In genomic region chr21:36705679-36706481, GRCh38 we compare ENCODE assay signal across 14 cellular contexts. TPM values are rescaled to one million over a fixed set of nuclear protein-coding genes. Genes with fewer than 3 reads are reported as not detected.
DNase-seq lines count a peak whose midpoint lies in the region; TF ChIP-seq lines count a peak whose summit lies in the region.
"Had no signal": no experiment of that assay in that cellular context is flagged by ENCODE, and none has a peak within 500 bp of the region (broad histone marks: within the 10 kb centered on the region; RNA-seq: fewer than 3 reads in every experiment).

No MANE protein-coding gene starts in this region.

- H3K4me3 ChIP-seq in esophagus (ENCODE audit: low read depth in 1 of 2, low read length in 2 of 2): peak overlapping the region; percentile 53 to 75
- peak overlapping the region; percentile 80 for H3K4me3 ChIP-seq in skeletal muscle satellite cell (ENCODE audit: low read length)
- H3K4me3 ChIP-seq in Karpas-422 (ENCODE audit: low read length): no peak overlapping the region
- no peak overlapping the region for H3K4me3 ChIP-seq in adrenal gland
- H3K4me3 ChIP-seq: A549 had no signal

- CTCF ChIA-PET in RWPE1 (lab: Yijun Ruan, JAX): interaction anchor here (0.6 to 1.1 kb wide), 3 partner anchors 14 to 77 kb away, joined by 3 to 4 read pairs (median 4); no protein-coding TSS in a partner anchor

- H3K9me2 ChIP-seq in Karpas-422 (replicated peaks; ENCODE audit: insufficient read depth, low read length): no peaks in the 10 kb centered on the region

- H3K9ac ChIP-seq in skeletal muscle satellite cell (ENCODE audit: low read depth, low read length): peak overlapping the region; percentile 94
- no peak overlapping the region for H3K9ac ChIP-seq in Karpas-422 (ENCODE audit: low read length)

- H3K4me1 ChIP-seq in esophagus (ENCODE audit: control insufficient read depth in 2 of 2, insufficient read depth in 2 of 2, low read length in 1 of 2) (peaks cover 5 to 6% of the 10 kb centered on the region in 2 donors), skeletal muscle satellite cell (ENCODE audit: control insufficient read depth, insufficient read depth, low read length) (peaks cover 19% of the 10 kb centered on the region), Karpas-422 (ENCODE audit: low read length) (no peaks in the 10 kb centered on the region), adrenal gland (replicated peaks in 1 of 2) (peaks cover 3 to 23% of the 10 kb centered on the region in 2 donors)

- H3K27me3 ChIP-seq in esophagus (ENCODE audit: control insufficient read depth in 1 of 2, insufficient read depth in 2 of 2, low read length in 2 of 2): no peaks in the 10 kb centered on the region
- no peaks in the 10 kb centered on the region for H3K27me3 ChIP-seq in skeletal muscle satellite cell (ENCODE audit: control insufficient read depth, insufficient read depth, low read length)
- H3K27me3 ChIP-seq in Karpas-422 (ENCODE audit: low read length): no peaks in the 10 kb centered on the region
- H3K27me3 ChIP-seq in adrenal gland: peaks cover 99% of the 10 kb centered on the region

- H3K4me2 ChIP-seq in skeletal muscle satellite cell (ENCODE audit: low read length): peak overlapping the region; percentile 99
- no peak overlapping the region for H3K4me2 ChIP-seq in Karpas-422 (ENCODE audit: low read depth, low read length, poor library complexity, severe bottlenecking)
- H3K4me2 ChIP-seq: A549 had no signal

- H3K36me3 ChIP-seq in esophagus (ENCODE audit: control insufficient read depth in 2 of 2, insufficient read depth in 2 of 2, low read length in 1 of 2): peaks cover 0 to 4% of the 10 kb centered on the region in 2 donors
- peaks cover 21% of the 10 kb centered on the region for H3K36me3 ChIP-seq in skeletal muscle satellite cell (ENCODE audit: insufficient read depth, low read length)
- H3K36me3 ChIP-seq in Karpas-422 (ENCODE audit: insufficient read depth, low read length): no peaks in the 10 kb centered on the region
- no peaks in the 10 kb centered on the region for H3K36me3 ChIP-seq in adrenal gland (replicated peaks in 1 of 2)
- H3K36me3 ChIP-seq: suprapubic skin had no signal

- TF ChIP-seq POLR2A in adrenal gland (IDR thresholded peaks at IDR 0.05): no peak

- intact Hi-C loops in adrenal gland (cut with DNase I): no loop called here

- 5 to 9% methylated on average over 22 of the region's 22 CpGs for WGBS in esophagus, 2 donors
- WGBS in adrenal gland, 4 donors: 18 to 23% (median 21%) methylated on average over 5 to 22 of the region's 22 CpGs

- POLR2A ChIA-PET in RWPE1 (lab: Yijun Ruan, JAX; ENCODE audit: low non-redundant PET): no interaction called here

- H3K9me3 ChIP-seq in esophagus (ENCODE audit: control insufficient read depth in 2 of 2, insufficient read depth in 1 of 2, low read depth in 1 of 2, low read length in 1 of 2) (peaks cover 0 to 5% of the 10 kb centered on the region in 2 donors), skeletal muscle satellite cell (replicated peaks; ENCODE audit: low read length) (no peaks in the 10 kb centered on the region), Karpas-422 (ENCODE audit: low read length) (no peaks in the 10 kb centered on the region), adrenal gland (replicated peaks in 1 of 3) (no peaks in the 10 kb centered on the region)
- H3K9me3 ChIP-seq: A549, suprapubic skin had no signal

- no peak overlapping the region for H2AFZ ChIP-seq in Karpas-422 (ENCODE audit: low read length)

- TF ChIP-seq CTCF in RWPE1 (conservative IDR thresholded peaks at IDR 0.05; ENCODE audit: low read depth): peak; percentile 59
- no peak for TF ChIP-seq CTCF in adrenal gland (IDR thresholded peaks at IDR 0.05)

- peak; percentile 4 to 5 for DNase-seq in activated CD4-positive, alpha-beta T cell treated with anti-CD3 and anti-CD28 coated beads, Interleukin-2, amount 50 U/mL, for 48 hours
- no peak for DNase-seq in activated CD4-positive, alpha-beta T cell treated with anti-CD3 and anti-CD28 coated beads, Interleukin-2, amount 50 U/mL, for 1 hour
- DNase-seq in RWPE1 (ENCODE audit: low spot score): no peak
- no peak for DNase-seq in medulla oblongata (ENCODE audit: extremely low spot score)
- no peak for DNase-seq in Karpas-422
- no peak for DNase-seq in adrenal gland
- DNase-seq: activated effector memory CD4-positive, alpha-beta T cell treated with anti-CD3 and anti-CD28 coated beads, Interleukin-2, amount 50 U/mL, for 16 hours; GDM1; NCI-H1694 treated with DMSO at 0.1 percent for 48 hours; T-helper 9 cell had no signal

- H3K27ac ChIP-seq in RWPE1 (peak overlapping the region; percentile 94), esophagus (ENCODE audit: low read depth in 2 of 2, low read length in 1 of 2) (peak overlapping the region; percentile 79 to 88), Karpas-422 (ENCODE audit: low read length) (no peak overlapping the region), adrenal gland (no peak overlapping the region)
- H3K27ac ChIP-seq: A549, suprapubic skin had no signal

- H4K20me1 ChIP-seq in Karpas-422 (ENCODE audit: insufficient read depth, low read depth, low read length): no peaks in the 10 kb centered on the region

- H3K79me2 ChIP-seq in Karpas-422 (ENCODE audit: low read length): no peaks in the 10 kb centered on the region

RNA-seq across cellular contexts. Expression of gene SIM2, which starts 7.0 kb away (rescaled TPM):
- polyA plus RNA-seq in esophagus (10 to 100 TPM; 18.7 to 42.9 TPM), adrenal gland (under 1 TPM; 0.03 to 0.15 (median 0.08) TPM)
- under 0.01 and 0.25 TPM in 2 replicates for total RNA-seq in skeletal muscle satellite cell (2012; rRNA removed)
- total RNA-seq in Karpas-422 (2014; rRNA removed; shearing (Covaris generic); ENCODE audit: low replicate concordance): not detected in 2 replicates
- under 1 TPM in 4 of 8 donors, not detected in 4; 0.08 to 0.55 (median 0.33) TPM for total RNA-seq in adrenal gland

Comparison
In these comparisons a context has a peak if more than half of its experiments do, and no peak if none do; other contexts are left out.
1. DNase-seq: peak in activated CD4-positive, alpha-beta T cell treated with anti-CD3 and anti-CD28 coated beads, Interleukin-2, amount 50 U/mL, for 48 hours (2 of 2); none in activated CD4-positive, alpha-beta T cell treated with anti-CD3 and anti-CD28 coated beads, Interleukin-2, amount 50 U/mL, for 1 hour (single experiment), RWPE1 (single experiment), medulla oblongata (single experiment), Karpas-422 (single experiment) and adrenal gland (0 of 7).
2. H3K27ac ChIP-seq: peak in RWPE1 (single experiment) and esophagus (2 of 2); none in Karpas-422 (single experiment) and adrenal gland (0 of 5).
3. H3K4me3 ChIP-seq: peak in esophagus (2 of 2) and skeletal muscle satellite cell (single experiment); none in Karpas-422 (single experiment) and adrenal gland (0 of 4).